Comparison of ENCODE assay signal across 25 cellular contexts in the genomic region with DNA sequence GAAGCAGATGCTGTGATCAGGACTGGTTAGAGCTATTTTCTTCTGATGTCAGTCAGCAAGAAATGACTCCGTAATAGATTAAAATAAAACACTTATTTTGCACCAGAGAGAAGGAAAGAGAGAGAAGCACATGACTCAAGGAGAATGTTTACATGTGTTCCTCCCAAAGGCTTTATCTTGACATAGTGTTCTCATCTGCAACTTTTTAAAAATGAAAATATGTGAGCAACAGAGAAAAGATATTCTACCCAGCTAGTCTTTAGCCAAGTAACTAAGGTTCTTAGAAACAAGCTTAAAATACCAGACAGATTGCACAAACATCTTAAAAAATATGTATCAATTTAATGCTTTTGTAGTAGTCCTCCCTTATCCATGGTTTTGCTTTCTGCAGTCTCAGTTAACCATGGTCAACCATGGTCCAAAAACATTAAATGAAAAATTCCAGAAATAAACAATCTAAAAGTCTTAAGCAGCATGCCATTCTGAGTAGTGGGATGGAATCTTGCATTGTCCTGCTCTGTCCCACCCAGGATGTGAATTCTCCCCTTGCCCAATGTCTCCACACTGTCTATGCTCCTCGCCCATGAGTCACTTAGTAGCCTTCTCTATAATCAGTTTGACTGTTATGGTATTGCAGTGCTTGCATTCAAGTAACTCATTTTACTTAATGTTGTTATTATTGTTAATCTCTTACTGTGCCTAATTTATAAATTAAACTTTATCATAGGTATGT. TPM values are rescaled to one million over a fixed set of nuclear protein-coding genes. Genes with fewer than 3 reads are reported as not detected.
"Had no signal": no experiment of that assay in that cellular context is flagged by ENCODE, and none has a peak within 500 bp of the region (broad histone marks: within the 10 kb centered on the region; RNA-seq: fewer than 3 reads in every experiment).

No MANE protein-coding gene starts in this region.

- H3K36me3 ChIP-seq: breast epithelium, pancreas, right atrium auricular region, stomach, suprapubic skin, upper lobe of left lung had no signal

- H3K27me3 ChIP-seq: breast epithelium, pancreas, right atrium auricular region, stomach, suprapubic skin, upper lobe of left lung had no signal

- H3K27ac ChIP-seq: breast epithelium, epithelial cell of prostate, pancreas, psoas muscle, right atrium auricular region, stomach, suprapubic skin, upper lobe of left lung had no signal

- DNase-seq: activated gamma-delta T cell treated with Interleukin-2 at 50 U/mL for 16 hours; activated T-cell treated with anti-CD3 and anti-CD28 coated beads, Interleukin-2, amount 50 U/mL, for 1 hour; amniotic stem cell; cortex of kidney; foreskin melanocyte; head of caudate nucleus; hypothalamus; left ventricle myocardium superior; mammary epithelial cell; naive thymus-derived CD8-positive, alpha-beta T cell; pancreas; psoas muscle; small intestine; stimulated activated CD4-positive, alpha-beta T cell treated with anti-CD3 and anti-CD28 coated beads, Interleukin-15, amount 100 ng/mL, for 24 hours; stomach; T-helper 9 cell; upper lobe of left lung had no signal

- H3K9me3 ChIP-seq: breast epithelium, pancreas, psoas muscle, right atrium auricular region, stomach, suprapubic skin, upper lobe of left lung had no signal

- H3K4me3 ChIP-seq: breast epithelium, pancreas, psoas muscle, right atrium auricular region, stomach, suprapubic skin, upper lobe of left lung had no signal

- H3K4me1 ChIP-seq: breast epithelium, pancreas, psoas muscle, right atrium auricular region, stomach, suprapubic skin, upper lobe of left lung had no signal

- ATAC-seq: activated naive CD4-positive, alpha-beta T cell treated with anti-CD3 and anti-CD28 coated beads, Interleukin-2, amount 50 U/mL, for 72 hours; left ventricle myocardium superior; naive thymus-derived CD8-positive, alpha-beta T cell; pancreas; psoas muscle; stimulated activated memory B cell treated with anti-CD40 and anti-IgM and Interleukin-4, amounts not matched to agents 10 μg/mL and 1 μg/mL and 100 μg/mL, for 72 hours; WTC11 had no signal

RNA-seq across cellular contexts. Expression of a gene that starts 9.9 kb away (rescaled TPM):
- polyA plus RNA-seq: fibroblast of lung; mammary epithelial cell; naive thymus-derived CD8-positive, alpha-beta T cell; psoas muscle had no signal

RNA-seq across cellular contexts. Expression of a gene that starts 40.0 kb away (rescaled TPM):
- polyA plus RNA-seq: fibroblast of lung; naive thymus-derived CD8-positive, alpha-beta T cell; psoas muscle had no signal
